Comparison of ENCODE assay signal across 1 cellular context in genomic region chr22:20937031-20937793, GRCh38.
A peak's percentile ranks its signal among the peaks of the same experiment; 100 is the strongest.
TF ChIP-seq lines count a peak whose summit lies in the region.

No MANE protein-coding gene starts in this region.

TF ChIP-seq in HepG2, 621 proteins besides CTCF, POLR2A, EP300 and RAD21 (continues in another document):
- TF ChIP-seq ZNF687 (CRISPR knock-in tag; IDR thresholded peaks at IDR 0.05) (peak; percentile 46; the same call in 1 of the 2 replicates), ZNF660 (CRISPR knock-in tag; IDR thresholded peaks at IDR 0.05; ENCODE audit: borderline replicate concordance, low read depth) (no peak), ZBTB40 (IDR thresholded peaks at IDR 0.05) (no peak), ZBTB40 (CRISPR knock-in tag; IDR thresholded peaks at IDR 0.05) (no peak), ZNF724P (CRISPR knock-in tag; IDR thresholded peaks at IDR 0.05; ENCODE audit: borderline replicate concordance) (no peak), SKI (IDR thresholded peaks at IDR 0.05; ENCODE audit: partially characterized antibody) (no peak), ZNF251 (CRISPR knock-in tag; IDR thresholded peaks at IDR 0.05) (no peak), ZKSCAN5 (CRISPR knock-in tag; IDR thresholded peaks at IDR 0.05) (no peak), ZNF256 (CRISPR knock-in tag; conservative IDR thresholded peaks at IDR 0.05) (no peak), PAF1 (CRISPR knock-in tag; IDR thresholded peaks at IDR 0.05) (no peak), ZNF562 (CRISPR knock-in tag; IDR thresholded peaks at IDR 0.05; ENCODE audit: borderline replicate concordance) (no peak), ZNF646 (CRISPR knock-in tag; IDR thresholded peaks at IDR 0.05) (no peak), TFAP4 (IDR thresholded peaks at IDR 0.05; ENCODE audit: borderline replicate concordance, low read depth) (no peak), ZKSCAN1 (IDR thresholded peaks at IDR 0.05; ENCODE audit: low read length) (no peak), UBTF (CRISPR knock-in tag; IDR thresholded peaks at IDR 0.05) (peak; percentile 27; the same call in 1 of the 2 replicates), ZNF790 (CRISPR knock-in tag; IDR thresholded peaks at IDR 0.05; ENCODE audit: borderline replicate concordance) (no peak), ZIK1 (CRISPR knock-in tag; IDR thresholded peaks at IDR 0.05; ENCODE audit: borderline replicate concordance, low read depth) (no peak), ZBTB33 (CRISPR knock-in tag; IDR thresholded peaks at IDR 0.05) (peak; percentile 23; the same call in 1 of the 2 replicates), DPF2 (CRISPR knock-in tag; IDR thresholded peaks at IDR 0.05; ENCODE audit: borderline replicate concordance, low read depth) (no peak), THAP7 (CRISPR knock-in tag; IDR thresholded peaks at IDR 0.05) (no peak), HNF1B (CRISPR knock-in tag; IDR thresholded peaks at IDR 0.05) (peak; percentile 18; the same call in 1 of the 2 replicates), HDAC1 (CRISPR knock-in tag; IDR thresholded peaks at IDR 0.05) (no peak), MEIS1 (CRISPR knock-in tag; IDR thresholded peaks at IDR 0.05; ENCODE audit: borderline replicate concordance) (no peak)
